ENCODE assay signal across 16 cellular contexts in genomic region chr11:106442032-106442431, GRCh38.
DNase-seq lines count a peak whose midpoint lies in the region; ATAC-seq and TF ChIP-seq lines count a peak whose summit lies in the region.
"Had no signal": no experiment of that assay in that cellular context is flagged by ENCODE, and none has a peak within 500 bp of the region (broad histone marks: within the 10 kb centered on the region; RNA-seq: fewer than 3 reads in every experiment).

No MANE protein-coding gene starts in this region.

- H3K4me1 ChIP-seq in IMR-90 (ENCODE audit: control insufficient read depth, insufficient read depth, low read length) (no peaks in the 10 kb centered on the region), BE2C (no peaks in the 10 kb centered on the region)

- H3K9ac ChIP-seq in IMR-90 (ENCODE audit: low read depth, low read length), result no peak overlapping the region
- H3K9ac ChIP-seq: BLaER1 treated with 17β-estradiol and CSF1 and Interleukin-3, amounts not matched to agents 10 nM and 100 nM had no signal

- no peak overlapping the region for H3K27ac ChIP-seq in IMR-90 (ENCODE audit: insufficient read depth, low read length)
- H3K27ac ChIP-seq: 22Rv1; BLaER1 treated with 17β-estradiol and CSF1 and Interleukin-3, amounts not matched to agents 10 nM and 100 nM had no signal

- no peak overlapping the region for H2BK120ac ChIP-seq in IMR-90 (ENCODE audit: low read depth, low read length)

- DNase-seq in EH (ENCODE audit: low read depth) (peak; percentile 37), IMR-90 (no peak), fibroblast of gingiva (ENCODE audit: low read depth) (peak; percentile 23), GM10248 (ENCODE audit: extremely low spot score) (no peak), BE2C (no peak)
- DNase-seq: CD4-positive, alpha-beta T cell; CD8-positive, alpha-beta memory T cell; DMS 273 treated with DMSO at 0.1 percent for 48 hours; DMS79; H9; HFFc6 had no signal

- no peak for TF ChIP-seq CTCF in IMR-90 (conservative IDR thresholded peaks at IDR 0.05; ENCODE audit: low read depth, low read length)
- TF ChIP-seq CTCF in GM10248 (IDR thresholded peaks at IDR 0.05; ENCODE audit: control extremely low read depth, extremely low read depth, low read depth, missing control alignments), result no peak
- TF ChIP-seq CTCF in BE2C (IDR thresholded peaks at IDR 0.05; ENCODE audit: low read depth, low read length), result no peak

- H4K91ac ChIP-seq in IMR-90 (ENCODE audit: insufficient read depth, low read depth, low read length), result no peak overlapping the region

- no CpG with 5 or more reads among the region's 1 CpG for WGBS in IMR-90 (ENCODE audit: extremely low coverage in 2 of 2, insufficient read length in 1 of 2), 2 experiments

- H2AK9ac ChIP-seq in IMR-90 (replicated peaks; ENCODE audit: low read depth, low read length, poor library complexity), result no peak overlapping the region

- H2BK5ac ChIP-seq in IMR-90 (ENCODE audit: low read depth, low read length, poor library complexity, severe bottlenecking), result no peak overlapping the region

- no peak overlapping the region for H2AFZ ChIP-seq in IMR-90 (replicated peaks; ENCODE audit: low read length, poor library complexity)
- H2AFZ ChIP-seq: GM23338 had no signal

- no peak overlapping the region for H3K18ac ChIP-seq in IMR-90 (ENCODE audit: low read depth, low read length)

- no peak overlapping the region for H2BK20ac ChIP-seq in IMR-90 (ENCODE audit: low read depth, low read length)

- ATAC-seq in IMR-90 (ENCODE audit: low read depth) (peak; percentile 27; the same call in 1 of the 2 replicates), GM18861 (IDR thresholded peaks at IDR 0.05; ENCODE audit: unreplicated experiment) (no peak)
- ATAC-seq: GM12878, GM23338 had no signal

- H3K56ac ChIP-seq in IMR-90 (ENCODE audit: extremely low read depth, insufficient read depth, low read length), result no peak overlapping the region

- no peak overlapping the region for H4K8ac ChIP-seq in IMR-90 (ENCODE audit: low read depth in 2 of 2, low read length in 2 of 2)

- in situ Hi-C loops in IMR-90 (cut with MboI; ENCODE audit: low sequenced_read_pairs), result no loop called here

- no peak for TF ChIP-seq RAD21 in IMR-90 (IDR thresholded peaks at IDR 0.05; ENCODE audit: low read length)

- no peak overlapping the region for H2BK15ac ChIP-seq in IMR-90 (ENCODE audit: low read depth, low read length)

- H3K9me3 ChIP-seq in IMR-90 (ENCODE audit: control insufficient read depth, insufficient read depth, low read length) (no peaks in the 10 kb centered on the region), BE2C (no peaks in the 10 kb centered on the region)
- H3K9me3 ChIP-seq: BLaER1 treated with 17β-estradiol and CSF1 and Interleukin-3, amounts not matched to agents 10 nM and 100 nM had no signal

- H3K27me3 ChIP-seq in IMR-90 (ENCODE audit: control insufficient read depth, insufficient read depth, low read length) (no peaks in the 10 kb centered on the region), BE2C (no peaks in the 10 kb centered on the region)
- H3K27me3 ChIP-seq: BLaER1 treated with 17β-estradiol and CSF1 and Interleukin-3, amounts not matched to agents 10 nM and 100 nM had no signal

- H3K14ac ChIP-seq in IMR-90 (replicated peaks; ENCODE audit: low read depth, low read length), result no peak overlapping the region

- CTCF ChIA-PET in IMR-90 (lab: Yijun Ruan, JAX) (no interaction called here), GM10248 (lab: Yijun Ruan, JAX) (no interaction called here)

- H4K5ac ChIP-seq in IMR-90 (ENCODE audit: low read depth, low read length), result no peak overlapping the region

- H3K36me3 ChIP-seq in IMR-90 (ENCODE audit: control insufficient read depth, insufficient read depth, low read length) (no peaks in the 10 kb centered on the region), BE2C (no peaks in the 10 kb centered on the region)
- H3K36me3 ChIP-seq: BLaER1 treated with 17β-estradiol and CSF1 and Interleukin-3, amounts not matched to agents 10 nM and 100 nM had no signal

- no peak overlapping the region for H2AK5ac ChIP-seq in IMR-90 (ENCODE audit: low read depth, low read length)

- no peak for TF ChIP-seq POLR2A in IMR-90 (IDR thresholded peaks at IDR 0.05; ENCODE audit: low read depth, low read length)

- H3K23ac ChIP-seq in IMR-90 (ENCODE audit: low read depth, low read length), result no peak overlapping the region

- H3K4ac ChIP-seq in IMR-90 (ENCODE audit: low read depth, low read length), result no peak overlapping the region

- dilution Hi-C loops in IMR-90 (cut with HindIII; ENCODE audit: low sequenced_read_pairs, unreplicated experiment), result no loop called here

- POLR2A ChIA-PET in IMR-90 (lab: Charles Lee; ENCODE audit: unreplicated experiment), result no interaction called here
- POLR2A ChIA-PET in GM10248 (lab: Yijun Ruan, JAX), result no interaction called here

- H4K20me1 ChIP-seq in IMR-90 (ENCODE audit: insufficient read depth, low read length), result no peaks in the 10 kb centered on the region
- H4K20me1 ChIP-seq: BLaER1 treated with 17β-estradiol and CSF1 and Interleukin-3, amounts not matched to agents 10 nM and 100 nM had no signal

- intact Hi-C loops in IMR-90 (cut with micrococcal nuclease), result no loop called here

- H3K4me3 ChIP-seq in IMR-90 (ENCODE audit: insufficient read depth, low read depth, low read length), result no peak overlapping the region
- H3K4me3 ChIP-seq in BE2C (ENCODE audit: low read depth, low read length), result no peak overlapping the region
- H3K4me3 ChIP-seq: BLaER1 treated with 17β-estradiol and CSF1 and Interleukin-3, amounts not matched to agents 10 nM and 100 nM; GM12878; GM23338 had no signal

- H3K9me1 ChIP-seq in IMR-90 (ENCODE audit: insufficient read depth, low read length), result no peaks in the 10 kb centered on the region

- no peaks in the 10 kb centered on the region for H3K79me1 ChIP-seq in IMR-90 (ENCODE audit: low read depth in 1 of 2, low read length in 2 of 2)

- no TSS peak for BruUV-seq in IMR-90 (replicated peaks; lab: Mats Ljungman, UMichigan)

- no peak overlapping the region for H3K4me2 ChIP-seq in IMR-90 (ENCODE audit: low read depth, low read length)
- H3K4me2 ChIP-seq: BLaER1 treated with 17β-estradiol and CSF1 and Interleukin-3, amounts not matched to agents 10 nM and 100 nM; GM23338 had no signal

TF ChIP-seq in IMR-90, 13 proteins besides CTCF, POLR2A, EP300 and RAD21:
- TF ChIP-seq, protein P1, sequence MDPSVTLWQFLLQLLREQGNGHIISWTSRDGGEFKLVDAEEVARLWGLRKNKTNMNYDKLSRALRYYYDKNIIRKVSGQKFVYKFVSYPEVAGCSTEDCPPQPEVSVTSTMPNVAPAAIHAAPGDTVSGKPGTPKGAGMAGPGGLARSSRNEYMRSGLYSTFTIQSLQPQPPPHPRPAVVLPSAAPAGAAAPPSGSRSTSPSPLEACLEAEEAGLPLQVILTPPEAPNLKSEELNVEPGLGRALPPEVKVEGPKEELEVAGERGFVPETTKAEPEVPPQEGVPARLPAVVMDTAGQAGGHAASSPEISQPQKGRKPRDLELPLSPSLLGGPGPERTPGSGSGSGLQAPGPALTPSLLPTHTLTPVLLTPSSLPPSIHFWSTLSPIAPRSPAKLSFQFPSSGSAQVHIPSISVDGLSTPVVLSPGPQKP (IDR thresholded peaks at IDR 0.05; ENCODE audit: borderline replicate concordance, low read depth, low read length), result no peak
- no peak for TF ChIP-seq RCOR1 (IDR thresholded peaks at IDR 0.05; ENCODE audit: insufficient replicate concordance, low read length)

Comparison
In these comparisons a context has a peak if more than half of its experiments do, and no peak if none do; other contexts are left out.
1. DNase-seq: peak in EH (single experiment) and fibroblast of gingiva (single experiment); none in IMR-90 (single experiment), GM10248 (single experiment) and BE2C (single experiment).